ENCODE assay signal across 14 cellular contexts in the genomic region with DNA sequence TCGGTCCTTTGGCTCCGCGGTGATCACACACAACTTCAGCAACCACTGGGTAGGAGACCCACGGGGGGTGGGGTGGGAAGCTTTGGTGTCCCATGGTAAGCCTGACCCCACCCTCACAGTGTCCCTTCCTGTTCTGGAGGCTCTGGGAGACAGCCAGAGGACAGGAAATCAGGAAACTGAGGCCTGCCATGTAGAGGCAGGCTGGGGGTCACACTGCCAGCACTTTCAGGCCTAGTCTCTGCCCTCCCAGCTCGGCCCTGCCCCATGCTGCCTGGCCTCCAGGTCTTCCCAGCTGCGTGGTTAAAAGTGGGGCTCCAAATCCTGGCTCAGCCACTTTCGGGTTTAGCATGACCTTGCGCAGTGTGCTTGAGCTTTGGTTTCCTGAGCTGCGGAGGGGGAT. TPM values are rescaled to one million over a fixed set of nuclear protein-coding genes. Genes with fewer than 3 reads are reported as not detected.
DNase-seq lines count a peak whose midpoint lies in the region; ATAC-seq and TF ChIP-seq lines count a peak whose summit lies in the region.
"Had no signal": no experiment of that assay in that cellular context is flagged by ENCODE, and none has a peak within 500 bp of the region (broad histone marks: within the 10 kb centered on the region; RNA-seq: fewer than 3 reads in every experiment).

No MANE protein-coding gene starts in this region.

- WGBS in smooth muscle cell (ENCODE audit: low lambda C conversion rate) = 85% methylated on average over 9 of the region's 9 CpGs

- peaks cover 5% of the 10 kb centered on the region for H3K36me3 ChIP-seq in smooth muscle cell (ENCODE audit: low read depth)
- H3K36me3 ChIP-seq in PC-9 (ENCODE audit: low read depth) = no peaks in the 10 kb centered on the region
- H3K36me3 ChIP-seq: BLaER1 had no signal

- ATAC-seq in left lobe of liver = no peak
- ATAC-seq in stimulated activated naive B cell treated with anti-CD40 and anti-IgM and Interleukin-4, amounts not matched to agents 10 μg/mL and 1 μg/mL and 100 μg/mL, for 72 hours (replicated peaks) = no peak

- H3K27ac ChIP-seq in RWPE1 (peak overlapping the region; percentile 81; the same call in 1 of the 2 replicates), smooth muscle cell (ENCODE audit: low read depth) (peak overlapping the region; percentile 78), PC-9 (no peak overlapping the region)
- H3K27ac ChIP-seq: BLaER1, epithelial cell of prostate had no signal

- peaks cover 11% of the 10 kb centered on the region for H3K4me1 ChIP-seq in smooth muscle cell (ENCODE audit: low read depth)
- H3K4me1 ChIP-seq in PC-9 (replicated peaks; ENCODE audit: insufficient read depth) = peaks cover 25% of the 10 kb centered on the region

- CTCF ChIA-PET in RWPE1 (lab: Yijun Ruan, JAX) (interaction anchor here (1.4 kb wide), 1 partner anchor 16 kb away, joined by 6 read pairs; no protein-coding TSS in a partner anchor), PC-9 (lab: Charles Lee) (no interaction called here)

- H3F3A ChIP-seq in smooth muscle cell (ENCODE audit: low read depth) (peaks cover 39% of the 10 kb centered on the region), PC-9 (ENCODE audit: insufficient read depth, low read depth) (peaks cover 14% of the 10 kb centered on the region; the same call in 1 of the 2 replicates)

- no TSS peak for BruUV-seq in PC-9 (replicated peaks; lab: Mats Ljungman, UMichigan)

- H3K27me3 Mint-ChIP-seq in stimulated activated naive B cell treated with anti-CD40 and anti-IgM and Interleukin-4, amounts not matched to agents 10 μg/mL and 1 μg/mL and 100 μg/mL, for 72 hours = no peaks in the 10 kb centered on the region

- H3K4me1 Mint-ChIP-seq in stimulated activated naive B cell treated with anti-CD40 and anti-IgM and Interleukin-4, amounts not matched to agents 10 μg/mL and 1 μg/mL and 100 μg/mL, for 72 hours = no peaks in the 10 kb centered on the region

- peaks cover 0 to 9% of the 10 kb centered on the region in 2 donors for H3K9me3 Mint-ChIP-seq in stimulated activated naive B cell treated with anti-CD40 and anti-IgM and Interleukin-4, amounts not matched to agents 10 μg/mL and 1 μg/mL and 100 μg/mL, for 72 hours

- H3K9me3 ChIP-seq in smooth muscle cell (replicated peaks; ENCODE audit: low read depth) = no peaks in the 10 kb centered on the region
- no peaks in the 10 kb centered on the region for H3K9me3 ChIP-seq in PC-9 (ENCODE audit: insufficient read depth, low read depth)

- H3K4me2 ChIP-seq in smooth muscle cell = no peak overlapping the region
- H3K4me2 ChIP-seq in PC-9 = no peak overlapping the region
- H3K4me2 ChIP-seq: BLaER1 had no signal

- TF ChIP-seq CTCF in RWPE1 (conservative IDR thresholded peaks at IDR 0.05; ENCODE audit: low read depth) (no peak), smooth muscle cell (IDR thresholded peaks at IDR 0.05; ENCODE audit: borderline replicate concordance, insufficient read depth, poor library complexity, severe bottlenecking) (no peak), PC-9 (conservative IDR thresholded peaks at IDR 0.05) (no peak)

- no peak overlapping the region for H3K9ac ChIP-seq in smooth muscle cell (ENCODE audit: low read depth)
- H3K9ac ChIP-seq: BLaER1 had no signal

- H3K27ac Mint-ChIP-seq in stimulated activated naive B cell treated with anti-CD40 and anti-IgM and Interleukin-4, amounts not matched to agents 10 μg/mL and 1 μg/mL and 100 μg/mL, for 72 hours = no peak overlapping the region
- H3K27ac Mint-ChIP-seq: activated naive CD4-positive, alpha-beta T cell treated with anti-CD3 and anti-CD28 coated beads for 36 hours had no signal

- H4K20me1 ChIP-seq in smooth muscle cell (ENCODE audit: low read depth) = peaks cover 79% of the 10 kb centered on the region
- no peaks in the 10 kb centered on the region for H4K20me1 ChIP-seq in PC-9 (ENCODE audit: insufficient read depth)
- H4K20me1 ChIP-seq: BLaER1 had no signal

- DNase-seq in RWPE1 (ENCODE audit: low spot score) (no peak), ecto neural progenitor cell (ENCODE audit: low spot score) (peak; percentile 40), left lobe of liver (ENCODE audit: low spot score) (peak; percentile 33), smooth muscle cell (lab: John Stamatoyannopoulos, UW; ENCODE audit: unreplicated experiment) (no peak), PC-9 (no peak), GF-D8 (lab: John Stamatoyannopoulos, UW) (no peak), ACHN (no peak)
- DNase-seq in stimulated activated naive B cell treated with anti-CD40 and anti-IgM and Interleukin-4, amounts not matched to agents 10 μg/mL and 1 μg/mL and 100 μg/mL, for 72 hours = no peak
- DNase-seq: OCI-M1 had no signal

- H3K4me3 ChIP-seq in smooth muscle cell = no peak overlapping the region
- H3K4me3 ChIP-seq in PC-9 = no peak overlapping the region
- H3K4me3 ChIP-seq: BLaER1 had no signal

- POLR2A ChIA-PET in RWPE1 (lab: Yijun Ruan, JAX; ENCODE audit: low non-redundant PET) = no interaction called here
- POLR2A ChIA-PET in PC-9 (lab: Charles Lee; ENCODE audit: unreplicated experiment) = no interaction called here

- H3K36me3 Mint-ChIP-seq in stimulated activated naive B cell treated with anti-CD40 and anti-IgM and Interleukin-4, amounts not matched to agents 10 μg/mL and 1 μg/mL and 100 μg/mL, for 72 hours = no peaks in the 10 kb centered on the region

- no peaks in the 10 kb centered on the region for H3K9me2 ChIP-seq in PC-9 (ENCODE audit: insufficient read depth)

- in situ Hi-C loops in ACHN (cut with HindIII; ENCODE audit: low pct_ligation_motif_present, low pct_unique_long_range_greater_than_20kb, low sequenced_read_pairs) = no loop called here

- H3K79me2 ChIP-seq in smooth muscle cell (ENCODE audit: low read depth) = peaks cover 39% of the 10 kb centered on the region
- H3K79me2 ChIP-seq in PC-9 (ENCODE audit: low read depth) = no peaks in the 10 kb centered on the region

- no peaks in the 10 kb centered on the region for H3K27me3 ChIP-seq in smooth muscle cell (ENCODE audit: low read depth)
- H3K27me3 ChIP-seq in PC-9 (ENCODE audit: insufficient read depth, low read depth) = no peaks in the 10 kb centered on the region
- H3K27me3 ChIP-seq: BLaER1 had no signal

- H3K4me3 Mint-ChIP-seq in stimulated activated naive B cell treated with anti-CD40 and anti-IgM and Interleukin-4, amounts not matched to agents 10 μg/mL and 1 μg/mL and 100 μg/mL, for 72 hours = no peak overlapping the region
- H3K4me3 Mint-ChIP-seq: activated naive CD4-positive, alpha-beta T cell treated with anti-CD3 and anti-CD28 coated beads for 36 hours had no signal

- intact Hi-C loops in PC-9 (cut with micrococcal nuclease; ENCODE audit: unreplicated experiment) = no loop called here

- H2AFZ ChIP-seq in smooth muscle cell (ENCODE audit: low read depth) (no peak overlapping the region), PC-9 (no peak overlapping the region)

RNA-seq across cellular contexts. Expression of a gene that starts 10.9 kb away (rescaled TPM):
- total RNA-seq in left lobe of liver = 16.6 TPM
- total RNA-seq in smooth muscle cell = 2,330 and 2,442 TPM in 2 replicates
- 2,039 and 2,747 TPM in 2 replicates for polyA plus RNA-seq in smooth muscle cell
- total RNA-seq in PC-9 (2021) = 4.0 and 4.8 TPM in 2 replicates

RNA-seq across cellular contexts. Expression of a gene that starts 41.2 kb away (rescaled TPM):
- total RNA-seq in left lobe of liver = 0.83 TPM
- not detected in 2 replicates for total RNA-seq in smooth muscle cell
- polyA plus RNA-seq in smooth muscle cell = not detected in 2 replicates
- total RNA-seq in PC-9 (2021) = not detected in 2 replicates
- total RNA-seq: activated naive CD4-positive, alpha-beta T cell treated with anti-CD3 and anti-CD28 coated beads for 36 hours; lung microvascular endothelial cell; NCI-H460 had no signal

Comparison
In these comparisons a context has a peak if more than half of its experiments do, and no peak if none do; other contexts are left out.
1. DNase-seq: peak in ecto neural progenitor cell (single experiment) and left lobe of liver (single experiment); none in RWPE1 (single experiment), smooth muscle cell (single experiment), PC-9 (0 of 2), GF-D8 (single experiment), ACHN (single experiment) and stimulated activated naive B cell treated with anti-CD40 and anti-IgM and Interleukin-4, amounts not matched to agents 10 μg/mL and 1 μg/mL and 100 μg/mL, for 72 hours (single experiment).
2. RNA of a gene that starts 10.9 kb away (total RNA-seq): 2,330 to 2,442 TPM in smooth muscle cell; 16.6 TPM in left lobe of liver (single experiment) and 4.0 to 4.8 TPM in PC-9; every median in the first group is over 100 times any median in the second.